ENCODE assay signal across 1 cellular context in genomic region chr2:237099804-237100203, GRCh38.
TF ChIP-seq lines count a peak whose summit lies in the region.

No MANE protein-coding gene starts in this region.

TF ChIP-seq in GM12878, 131 proteins besides CTCF, POLR2A, EP300 and RAD21:
- TF ChIP-seq SPI1 (IDR thresholded peaks at IDR 0.05; ENCODE audit: borderline replicate concordance, insufficient read depth, low read depth, low read length): peak; percentile 57; the same call in 1 of the 2 replicates
- no peak for TF ChIP-seq ATF2 (IDR thresholded peaks at IDR 0.05; ENCODE audit: low read length)
